In genomic region chr22:50250555-50251471, GRCh38 we compare ENCODE assay signal across 9 cellular contexts. TPM values are rescaled to one million over a fixed set of nuclear protein-coding genes. Genes with fewer than 3 reads are reported as not detected.
A peak's percentile ranks its signal among the peaks of the same experiment; 100 is the strongest.
DNase-seq lines count a peak whose midpoint lies in the region; ATAC-seq, FAIRE-seq and TF ChIP-seq lines count a peak whose summit lies in the region.
"Had no signal": no experiment of that assay in that cellular context is flagged by ENCODE, and none has a peak within 500 bp of the region (broad histone marks: within the 10 kb centered on the region; RNA-seq: fewer than 3 reads in every experiment).

TSS of gene HDAC10 (minus strand) at chr22:50251265. CDS start at chr22:50251032, 233 bp downstream.

- no peak for TF ChIP-seq POLR2A in prostate gland (IDR thresholded peaks at IDR 0.05)

- H3K4me3 ChIP-seq in BLaER1, result peak within 1 kb of the TSS; percentile 76
- H3K4me3 ChIP-seq in HUES6 (ENCODE audit: low read depth, low read length), result peak within 1 kb of the TSS; percentile 83
- H3K4me3 ChIP-seq in prostate gland, result peak within 1 kb of the TSS; percentile 47

- peaks cover 51% of the 10 kb centered on the region for H3K4me1 ChIP-seq in BLaER1
- peaks cover 14% of the 10 kb centered on the region for H3K4me1 ChIP-seq in HUES6 (ENCODE audit: control insufficient read depth, insufficient read depth, low read length)
- H3K4me1 ChIP-seq in prostate gland (replicated peaks), result peaks cover 15% of the 10 kb centered on the region

- H3K27me3 ChIP-seq in BLaER1 (no peaks in the 10 kb centered on the region), HUES6 (ENCODE audit: control insufficient read depth, insufficient read depth, low read length) (no peaks in the 10 kb centered on the region), prostate gland (replicated peaks; ENCODE audit: insufficient read depth) (no peaks in the 10 kb centered on the region)

- peak; percentile 75 for ATAC-seq in SK-N-SH treated with all-trans-retinoic acid at 6 μM for 48 hours
- ATAC-seq in activated naive CD4-positive, alpha-beta T cell treated with anti-CD3 and anti-CD28 coated beads, Interleukin-2, amount 50 U/mL, for 72 hours, result peak; percentile 82 to 91
- peak; percentile 86 for ATAC-seq in Right ventricle myocardium superior (ENCODE audit: poor library complexity)

- peaks cover 67% of the 10 kb centered on the region for H4K20me1 ChIP-seq in BLaER1

- 3% methylated on average over 32 of the region's 80 CpGs for WGBS in prostate gland

- H3K9ac ChIP-seq in BLaER1 (peak within 1 kb of the TSS; percentile 81), HUES6 (ENCODE audit: low read length) (peak within 1 kb of the TSS; percentile 67)

- no peaks in the 10 kb centered on the region for H3K9me3 Mint-ChIP-seq in activated naive CD4-positive, alpha-beta T cell treated with anti-CD3 and anti-CD28 coated beads, Interleukin-2, amount 50 U/mL, for 72 hours

- DNase-seq in GM19239 (ENCODE audit: insufficient read length, low spot score) (peak; percentile 93), Right ventricle myocardium superior (peak; percentile 92), prostate gland (ENCODE audit: low spot score) (peak; percentile 60), urothelium cell line (ENCODE audit: low spot score) (peak; percentile 73)
- DNase-seq in activated naive CD4-positive, alpha-beta T cell treated with anti-CD3 and anti-CD28 coated beads, Interleukin-2, amount 50 U/mL, for 72 hours (ENCODE audit: low spot score in 2 of 2), result peak; percentile 79 to 89

- TF ChIP-seq CTCF in prostate gland (IDR thresholded peaks at IDR 0.05), result no peak

- H3K27ac ChIP-seq in BLaER1, result peak within 1 kb of the TSS; percentile 84
- H3K27ac ChIP-seq in HUES6 (ENCODE audit: low read depth, low read length), result peak within 1 kb of the TSS; percentile 36; the same call in 1 of the 2 replicates
- peak within 1 kb of the TSS; percentile 59 to 62 for H3K27ac ChIP-seq in prostate gland

- H3K9me3 ChIP-seq in BLaER1 (no peaks in the 10 kb centered on the region), HUES6 (ENCODE audit: control insufficient read depth, insufficient read depth, low read depth, low read length) (no peaks in the 10 kb centered on the region), prostate gland (no peaks in the 10 kb centered on the region)

- peak within 1 kb of the TSS in 1 of 2 donors; percentile 81 for H3K27ac Mint-ChIP-seq in activated naive CD4-positive, alpha-beta T cell treated with anti-CD3 and anti-CD28 coated beads, Interleukin-2, amount 50 U/mL, for 72 hours

- H3K36me3 ChIP-seq in BLaER1 (peaks cover 63% of the 10 kb centered on the region), HUES6 (ENCODE audit: control insufficient read depth, insufficient read depth, low read length) (peaks cover 18% of the 10 kb centered on the region), prostate gland (no peaks in the 10 kb centered on the region)

- no peaks in the 10 kb centered on the region for H3K36me3 Mint-ChIP-seq in activated naive CD4-positive, alpha-beta T cell treated with anti-CD3 and anti-CD28 coated beads, Interleukin-2, amount 50 U/mL, for 72 hours

- FAIRE-seq in GM19239 (lab: Jason Lieb, UNC) (peak; percentile 92), urothelium cell line (lab: Jason Lieb, UNC) (peak; percentile 42)
- FAIRE-seq: TTC549 had no signal

- peak within 1 kb of the TSS; percentile 85 for H3K4me2 ChIP-seq in BLaER1

- intact Hi-C loops in Right ventricle myocardium superior (cut with DNase I) (loop anchor here (5.0 kb wide), 1 partner anchor 76 kb away; the partner anchor contains the start of gene DENND6B), prostate gland (cut with DNase I) (no loop called here)

TF ChIP-seq in SK-N-SH treated with all-trans-retinoic acid at 6 μM for 48 hours, 23 proteins besides CTCF, POLR2A, EP300 and RAD21:
- no peak for TF ChIP-seq GLIS3 (CRISPR knock-in tag; IDR thresholded peaks at IDR 0.05)
- TF ChIP-seq PATZ1 (CRISPR knock-in tag; IDR thresholded peaks at IDR 0.05; ENCODE audit: borderline replicate concordance), result peak; percentile 33; the same call in 1 of the 2 replicates

RNA-seq across cellular contexts. Expression of gene HDAC10, which starts in this region (rescaled TPM):
- 10 to 100 TPM; 43.7 to 67.3 TPM for total RNA-seq in activated naive CD4-positive, alpha-beta T cell treated with anti-CD3 and anti-CD28 coated beads, Interleukin-2, amount 50 U/mL, for 72 hours
- total RNA-seq in Right ventricle myocardium superior, result 12.0 TPM
- 10 to 100 TPM; 36.9 to 41.3 TPM for total RNA-seq in prostate gland

Comparison
In these comparisons a context has a peak if more than half of its experiments do, and no peak if none do; other contexts are left out.
1. Peak in every context shown above with its lines: DNase-seq, ATAC-seq, H3K4me3 ChIP-seq and H3K27ac ChIP-seq.